15 cellular contexts compared by ENCODE assay signal in the genomic region with DNA sequence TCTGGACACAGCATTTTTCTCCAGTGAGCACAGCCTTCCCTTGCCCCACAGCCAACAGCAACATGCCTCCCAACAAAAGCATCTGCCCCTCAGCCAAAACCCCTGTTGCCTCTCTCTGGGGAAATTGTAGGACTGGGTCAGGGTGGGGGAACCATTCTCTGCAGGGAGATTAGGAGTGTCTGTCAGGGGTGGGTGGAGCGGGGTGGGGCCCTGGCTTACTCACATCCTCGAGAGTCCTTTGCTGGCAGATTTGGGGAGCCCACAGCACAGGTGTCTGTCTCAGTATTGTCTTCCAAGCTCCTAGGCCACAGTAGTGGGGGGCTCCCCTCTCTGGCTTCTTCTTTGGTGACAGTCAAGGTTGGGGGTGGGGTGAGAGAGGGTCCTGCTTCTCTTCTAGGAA. TPM values are rescaled to one million over a fixed set of nuclear protein-coding genes. Genes with fewer than 3 reads are reported as not detected.
A peak's percentile ranks its signal among the peaks of the same experiment; 100 is the strongest.
DNase-seq lines count a peak whose midpoint lies in the region; ATAC-seq and TF ChIP-seq lines count a peak whose summit lies in the region.
"Not testable (repeated sequence)": the region's sequence is repeated elsewhere in the genome, so short reads cannot be mapped to it uniquely, and the experiment has no call there.
"Had no signal": no experiment of that assay in that cellular context is flagged by ENCODE, and none has a peak within 500 bp of the region (broad histone marks: within the 10 kb centered on the region; RNA-seq: fewer than 3 reads in every experiment).

No MANE protein-coding gene starts in this region.

- TF ChIP-seq CTCF in RWPE1 (conservative IDR thresholded peaks at IDR 0.05; ENCODE audit: low read depth); RWPE2 (IDR thresholded peaks at IDR 0.05; ENCODE audit: poor library complexity, severe bottlenecking); foreskin keratinocyte (conservative IDR thresholded peaks at IDR 0.05): not testable (repeated sequence)

- not testable (repeated sequence) for H3K4me1 Mint-ChIP-seq in stimulated activated memory B cell treated with anti-CD40 and anti-IgM and Interleukin-4, amounts not matched to agents 10 μg/mL and 1 μg/mL and 100 μg/mL, for 72 hours

- H3K4me3 Mint-ChIP-seq in stimulated activated memory B cell treated with anti-CD40 and anti-IgM and Interleukin-4, amounts not matched to agents 10 μg/mL and 1 μg/mL and 100 μg/mL, for 72 hours, result not testable (repeated sequence)

- not testable (repeated sequence) for H3K27ac Mint-ChIP-seq in stimulated activated memory B cell treated with anti-CD40 and anti-IgM and Interleukin-4, amounts not matched to agents 10 μg/mL and 1 μg/mL and 100 μg/mL, for 72 hours

- not testable (repeated sequence) for H3K9me3 Mint-ChIP-seq in stimulated activated memory B cell treated with anti-CD40 and anti-IgM and Interleukin-4, amounts not matched to agents 10 μg/mL and 1 μg/mL and 100 μg/mL, for 72 hours

- POLR2A ChIA-PET in RWPE1 (lab: Yijun Ruan, JAX; ENCODE audit: low non-redundant PET), result not testable (repeated sequence)

- not testable (repeated sequence) for H3K9me3 ChIP-seq in RWPE2 (ENCODE audit: severe bottlenecking)

- not testable (repeated sequence) for H3K27me3 ChIP-seq in RWPE2 (ENCODE audit: insufficient read depth, poor library complexity, severe bottlenecking); foreskin keratinocyte

- ATAC-seq in RWPE2 (ENCODE audit: low read depth) (peak; percentile 47; the same call in 2 of the 3 replicates), esophagus mucosa (peak; percentile 75), foreskin keratinocyte (peak; percentile 58)
- peak; percentile 27 for ATAC-seq in stimulated activated memory B cell treated with anti-CD40 and anti-IgM and Interleukin-4, amounts not matched to agents 10 μg/mL and 1 μg/mL and 100 μg/mL, for 72 hours

- DNase-seq in RWPE1 (ENCODE audit: low spot score); RWPE2 (ENCODE audit: low spot score); foreskin keratinocyte: not testable (repeated sequence)

- H3K4me1 ChIP-seq in RWPE2 (ENCODE audit: insufficient read depth, poor library complexity, severe bottlenecking); foreskin keratinocyte: not testable (repeated sequence)

- not testable (repeated sequence) for H3K27me3 Mint-ChIP-seq in stimulated activated memory B cell treated with anti-CD40 and anti-IgM and Interleukin-4, amounts not matched to agents 10 μg/mL and 1 μg/mL and 100 μg/mL, for 72 hours

- peak overlapping the region; percentile 74 for H3K27ac ChIP-seq in RWPE1
- not testable (repeated sequence) for H3K27ac ChIP-seq in RWPE2 (ENCODE audit: poor library complexity, severe bottlenecking); foreskin keratinocyte

- H3K36me3 ChIP-seq in RWPE2 (ENCODE audit: low read depth), result not testable (repeated sequence)

- not testable (repeated sequence) for H3K36me3 Mint-ChIP-seq in stimulated activated memory B cell treated with anti-CD40 and anti-IgM and Interleukin-4, amounts not matched to agents 10 μg/mL and 1 μg/mL and 100 μg/mL, for 72 hours

- not testable (repeated sequence) for H3K4me3 ChIP-seq in RWPE2 (ENCODE audit: severe bottlenecking)

- CTCF ChIA-PET in RWPE1 (lab: Yijun Ruan, JAX), result not testable (repeated sequence)

RNA-seq across cellular contexts. Expression of a gene that starts 28.3 kb away (rescaled TPM):
- total RNA-seq in esophagus mucosa (15.7 TPM), foreskin keratinocyte (6.6 and 18.8 TPM in 2 replicates)
- 10.5 and 36.4 TPM in 2 replicates for polyA plus RNA-seq in foreskin keratinocyte
- total RNA-seq: A172; A673; Caco-2; CD4-positive, alpha-beta memory T cell; CD4-positive, alpha-beta T cell; CD4-positive, CD25-positive, alpha-beta regulatory T cell; CD8-positive, alpha-beta memory T cell; Daoy had no signal
- polyA plus RNA-seq: A549; AG04450; CD4-positive, alpha-beta memory T cell; CD8-positive, alpha-beta memory T cell had no signal
